ENCODE assay signal across 1 cellular context in the genomic region with DNA sequence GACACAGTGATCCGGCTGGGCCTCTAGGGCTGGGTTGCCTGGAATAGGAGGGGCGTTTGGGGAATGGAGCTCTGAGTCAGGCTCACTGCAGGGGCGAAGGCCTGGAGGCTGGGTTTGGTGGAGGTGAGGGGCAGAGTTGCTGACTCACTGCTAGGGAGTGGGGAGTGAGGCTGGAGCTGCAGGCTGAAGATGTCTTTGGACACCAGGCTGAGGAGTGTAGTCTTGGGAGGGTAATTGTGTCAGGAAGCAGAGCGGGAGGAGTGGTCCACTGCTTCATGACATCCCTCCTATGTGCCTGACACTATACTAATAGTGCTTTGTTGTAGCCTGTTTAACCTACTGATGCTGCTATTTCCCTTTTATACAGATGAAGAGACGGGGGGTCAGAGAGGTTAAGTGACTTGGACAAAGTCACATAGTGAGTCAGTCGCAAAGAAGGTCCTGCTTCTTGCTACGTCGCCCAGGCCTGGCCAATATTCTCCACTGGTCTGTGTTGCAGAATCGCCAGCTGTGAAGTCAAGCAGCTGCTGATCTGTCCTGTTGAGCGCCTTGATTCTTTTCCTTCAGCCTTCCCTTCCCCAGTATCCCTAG.
TF ChIP-seq lines count a peak whose summit lies in the region.

No MANE protein-coding gene starts in this region.

TF ChIP-seq in GM23338, 12 proteins besides CTCF, POLR2A, EP300 and RAD21 (continued from another document):
- TF ChIP-seq, protein P1, sequence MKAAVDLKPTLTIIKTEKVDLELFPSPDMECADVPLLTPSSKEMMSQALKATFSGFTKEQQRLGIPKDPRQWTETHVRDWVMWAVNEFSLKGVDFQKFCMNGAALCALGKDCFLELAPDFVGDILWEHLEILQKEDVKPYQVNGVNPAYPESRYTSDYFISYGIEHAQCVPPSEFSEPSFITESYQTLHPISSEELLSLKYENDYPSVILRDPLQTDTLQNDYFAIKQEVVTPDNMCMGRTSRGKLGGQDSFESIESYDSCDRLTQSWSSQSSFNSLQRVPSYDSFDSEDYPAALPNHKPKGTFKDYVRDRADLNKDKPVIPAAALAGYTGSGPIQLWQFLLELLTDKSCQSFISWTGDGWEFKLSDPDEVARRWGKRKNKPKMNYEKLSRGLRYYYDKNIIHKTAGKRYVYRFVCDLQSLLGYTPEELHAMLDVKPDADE (IDR thresholded peaks at IDR 0.05), result no peak
- TF ChIP-seq ZNF331 (CRISPR knock-in tag; IDR thresholded peaks at IDR 0.05; ENCODE audit: low read depth), result no peak
- TF ChIP-seq NANOG (IDR thresholded peaks at IDR 0.05; ENCODE audit: borderline replicate concordance), result no peak
- TF ChIP-seq EZH2phosphoT487 (IDR thresholded peaks at IDR 0.05; ENCODE audit: unreplicated experiment), result no peak
- no peak for TF ChIP-seq ZNF114 (CRISPR knock-in tag; IDR thresholded peaks at IDR 0.05)
- TF ChIP-seq, protein P2, sequence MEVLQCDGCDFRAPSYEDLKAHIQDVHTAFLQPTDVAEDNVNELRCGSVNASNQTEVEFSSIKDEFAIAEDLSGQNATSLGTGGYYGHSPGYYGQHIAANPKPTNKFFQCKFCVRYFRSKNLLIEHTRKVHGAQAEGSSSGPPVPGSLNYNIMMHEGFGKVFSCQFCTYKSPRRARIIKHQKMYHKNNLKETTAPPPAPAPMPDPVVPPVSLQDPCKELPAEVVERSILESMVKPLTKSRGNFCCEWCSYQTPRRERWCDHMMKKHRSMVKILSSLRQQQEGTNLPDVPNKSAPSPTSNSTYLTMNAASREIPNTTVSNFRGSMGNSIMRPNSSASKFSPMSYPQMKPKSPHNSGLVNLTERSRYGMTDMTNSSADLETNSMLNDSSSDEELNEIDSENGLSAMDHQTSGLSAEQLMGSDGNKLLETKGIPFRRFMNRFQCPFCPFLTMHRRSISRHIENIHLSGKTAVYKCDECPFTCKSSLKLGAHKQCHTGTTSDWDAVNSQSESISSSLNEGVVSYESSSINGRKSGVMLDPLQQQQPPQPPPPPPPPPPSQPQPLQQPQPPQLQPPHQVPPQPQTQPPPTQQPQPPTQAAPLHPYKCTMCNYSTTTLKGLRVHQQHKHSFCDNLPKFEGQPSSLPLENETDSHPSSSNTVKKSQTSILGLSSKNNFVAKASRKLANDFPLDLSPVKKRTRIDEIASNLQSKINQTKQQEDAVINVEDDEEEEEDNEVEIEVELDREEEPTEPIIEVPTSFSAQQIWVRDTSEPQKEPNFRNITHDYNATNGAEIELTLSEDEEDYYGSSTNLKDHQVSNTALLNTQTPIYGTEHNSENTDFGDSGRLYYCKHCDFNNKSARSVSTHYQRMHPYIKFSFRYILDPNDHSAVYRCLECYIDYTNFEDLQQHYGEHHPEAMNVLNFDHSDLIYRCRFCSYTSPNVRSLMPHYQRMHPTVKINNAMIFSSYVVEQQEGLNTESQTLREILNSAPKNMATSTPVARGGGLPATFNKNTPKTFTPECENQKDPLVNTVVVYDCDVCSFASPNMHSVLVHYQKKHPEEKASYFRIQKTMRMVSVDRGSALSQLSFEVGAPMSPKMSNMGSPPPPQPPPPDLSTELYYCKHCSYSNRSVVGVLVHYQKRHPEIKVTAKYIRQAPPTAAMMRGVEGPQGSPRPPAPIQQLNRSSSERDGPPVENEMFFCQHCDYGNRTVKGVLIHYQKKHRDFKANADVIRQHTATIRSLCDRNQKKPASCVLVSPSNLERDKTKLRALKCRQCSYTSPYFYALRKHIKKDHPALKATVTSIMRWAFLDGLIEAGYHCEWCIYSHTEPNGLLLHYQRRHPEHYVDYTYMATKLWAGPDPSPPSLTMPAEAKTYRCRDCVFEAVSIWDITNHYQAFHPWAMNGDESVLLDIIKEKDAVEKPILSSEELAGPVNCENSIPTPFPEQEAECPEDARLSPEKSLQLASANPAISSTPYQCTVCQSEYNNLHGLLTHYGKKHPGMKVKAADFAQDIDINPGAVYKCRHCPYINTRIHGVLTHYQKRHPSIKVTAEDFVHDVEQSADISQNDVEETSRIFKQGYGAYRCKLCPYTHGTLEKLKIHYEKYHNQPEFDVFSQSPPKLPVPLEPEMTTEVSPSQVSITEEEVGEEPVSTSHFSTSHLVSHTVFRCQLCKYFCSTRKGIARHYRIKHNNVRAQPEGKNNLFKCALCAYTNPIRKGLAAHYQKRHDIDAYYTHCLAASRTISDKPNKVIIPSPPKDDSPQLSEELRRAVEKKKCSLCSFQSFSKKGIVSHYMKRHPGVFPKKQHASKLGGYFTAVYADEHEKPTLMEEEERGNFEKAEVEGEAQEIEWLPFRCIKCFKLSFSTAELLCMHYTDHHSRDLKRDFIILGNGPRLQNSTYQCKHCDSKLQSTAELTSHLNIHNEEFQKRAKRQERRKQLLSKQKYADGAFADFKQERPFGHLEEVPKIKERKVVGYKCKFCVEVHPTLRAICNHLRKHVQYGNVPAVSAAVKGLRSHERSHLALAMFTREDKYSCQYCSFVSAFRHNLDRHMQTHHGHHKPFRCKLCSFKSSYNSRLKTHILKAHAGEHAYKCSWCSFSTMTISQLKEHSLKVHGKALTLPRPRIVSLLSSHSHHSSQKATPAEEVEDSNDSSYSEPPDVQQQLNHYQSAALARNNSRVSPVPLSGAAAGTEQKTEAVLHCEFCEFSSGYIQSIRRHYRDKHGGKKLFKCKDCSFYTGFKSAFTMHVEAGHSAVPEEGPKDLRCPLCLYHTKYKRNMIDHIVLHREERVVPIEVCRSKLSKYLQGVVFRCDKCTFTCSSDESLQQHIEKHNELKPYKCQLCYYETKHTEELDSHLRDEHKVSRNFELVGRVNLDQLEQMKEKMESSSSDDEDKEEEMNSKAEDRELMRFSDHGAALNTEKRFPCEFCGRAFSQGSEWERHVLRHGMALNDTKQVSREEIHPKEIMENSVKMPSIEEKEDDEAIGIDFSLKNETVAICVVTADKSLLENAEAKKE (CRISPR knock-in tag; IDR thresholded peaks at IDR 0.05), result no peak
- TF ChIP-seq EZH2 (IDR thresholded peaks at IDR 0.05; ENCODE audit: low read depth, unreplicated experiment), result no peak
